In genomic region chr18:49559326-49559931, GRCh38 we compare ENCODE assay signal across 8 cellular contexts. TPM values are rescaled to one million over a fixed set of nuclear protein-coding genes. Genes with fewer than 3 reads are reported as not detected.
DNase-seq lines count a peak whose midpoint lies in the region; TF ChIP-seq lines count a peak whose summit lies in the region.
"Not testable (repeated sequence)": the region's sequence is repeated elsewhere in the genome, so short reads cannot be mapped to it uniquely, and the experiment has no call there.

No MANE protein-coding gene starts in this region.

- H3K9me3 Mint-ChIP-seq in glutamatergic neuron (ENCODE audit: unreplicated experiment); neural progenitor cell: not testable (repeated sequence)

- H3K4me1 Mint-ChIP-seq in glutamatergic neuron (ENCODE audit: low read depth, unreplicated experiment) = not testable (repeated sequence)
- H3K4me1 Mint-ChIP-seq in neural progenitor cell = peaks cover 29% of the 10 kb centered on the region

- TF ChIP-seq CTCF in glutamatergic neuron (IDR thresholded peaks at IDR 0.05; ENCODE audit: partially characterized antibody, unreplicated experiment) = peak; percentile 18
- peak; percentile 43 for TF ChIP-seq CTCF in neural progenitor cell (IDR thresholded peaks at IDR 0.05)

- TF ChIP-seq RAD21 in Ishikawa (IDR thresholded peaks at IDR 0.05; ENCODE audit: low read depth) = peak; percentile 77

- not testable (repeated sequence) for H3K9ac ChIP-seq in neural progenitor cell

- H3K4me3 Mint-ChIP-seq in glutamatergic neuron (ENCODE audit: unreplicated experiment); neural progenitor cell: not testable (repeated sequence)

- not testable (repeated sequence) for H3K36me3 ChIP-seq in neural progenitor cell

- not testable (repeated sequence) for H3K27ac Mint-ChIP-seq in glutamatergic neuron (ENCODE audit: unreplicated experiment); neural progenitor cell

- H3K27ac ChIP-seq in neural progenitor cell = not testable (repeated sequence)

- not testable (repeated sequence) for H3K79me2 ChIP-seq in neural progenitor cell (ENCODE audit: low read depth)

- not testable (repeated sequence) for H4K20me1 ChIP-seq in neural progenitor cell (ENCODE audit: low read depth)

- in situ Hi-C loops in SK-MEL-5 (cut with HindIII; ENCODE audit: low pct_unique_long_range_greater_than_20kb, low sequenced_read_pairs) = not testable (repeated sequence)

- H3K27me3 ChIP-seq in neural progenitor cell = peaks cover 42% of the 10 kb centered on the region

- TF ChIP-seq EP300 in Ishikawa (IDR thresholded peaks at IDR 0.05; ENCODE audit: borderline replicate concordance) = not testable (repeated sequence)

- peaks cover 24% of the 10 kb centered on the region for H3K4me1 ChIP-seq in neural progenitor cell

- not testable (repeated sequence) for H3K4me2 ChIP-seq in neural progenitor cell

- not testable (repeated sequence) for H2AFZ ChIP-seq in neural progenitor cell (replicated peaks)

- peak; percentile 22 for DNase-seq in A172 (ENCODE audit: low spot score)
- DNase-seq in EH (ENCODE audit: low read depth) = peak; percentile 52
- DNase-seq in NCI-H2171 treated with DMSO at 0.1 percent for 48 hours (lab: John Stamatoyannopoulos, UW) = peak; percentile 57
- peak; percentile 44 for DNase-seq in SK-MEL-5 (ENCODE audit: low read depth, low spot score)
- peak; percentile 19 for DNase-seq in central memory CD4-positive, alpha-beta T cell
- not testable (repeated sequence) for DNase-seq in glutamatergic neuron; neural progenitor cell (ENCODE audit: low spot score)

- H3K9me3 ChIP-seq in neural progenitor cell (ENCODE audit: low read depth) = not testable (repeated sequence)

- H3K27me3 Mint-ChIP-seq in glutamatergic neuron (ENCODE audit: unreplicated experiment) = peaks cover 11% of the 10 kb centered on the region
- H3K27me3 Mint-ChIP-seq in neural progenitor cell (ENCODE audit: insufficient read depth, low read depth) = peaks cover 13% of the 10 kb centered on the region

- H3K4me3 ChIP-seq in neural progenitor cell = not testable (repeated sequence)

- H3F3A ChIP-seq in neural progenitor cell (ENCODE audit: low read depth) = peaks cover 33% of the 10 kb centered on the region

- H3K36me3 Mint-ChIP-seq in glutamatergic neuron (ENCODE audit: unreplicated experiment); neural progenitor cell: not testable (repeated sequence)

RNA-seq across cellular contexts. Expression of gene LIPG, which starts 2.4 kb away (rescaled TPM):
- 3.2 and 3.7 TPM in 2 replicates for total RNA-seq in A172 (2014; rRNA removed; shearing (Covaris generic))
- total RNA-seq in SK-MEL-5 (2014; rRNA removed; shearing (Covaris generic)) = not detected in 2 replicates
- 0.01 TPM in 1 of 2 replicates, not detected in the other for polyA plus RNA-seq in SK-MEL-5 (2015; cell fraction: cytosol; rRNA removed)
- polyA plus RNA-seq in SK-MEL-5 (2015; cell fraction: nucleus; rRNA removed) = 0.02 TPM in 1 of 2 replicates, not detected in the other
- 10.2 TPM for total RNA-seq in glutamatergic neuron (ENCODE audit: unreplicated experiment)
- 3.7 and 13.2 TPM in 2 replicates for total RNA-seq in neural progenitor cell (ENCODE audit: low replicate concordance)
